In genomic region chr11:20261526-20261925, GRCh38 we compare ENCODE assay signal across 21 cellular contexts.
"Had no signal": no experiment of that assay in that cellular context is flagged by ENCODE, and none has a peak within 500 bp of the region (broad histone marks: within the 10 kb centered on the region; RNA-seq: fewer than 3 reads in every experiment).

No MANE protein-coding gene starts in this region.

- H3K27me3 ChIP-seq: upper lobe of right lung had no signal

- H3K4me3 ChIP-seq: hepatocyte, prostate gland, upper lobe of right lung had no signal

- H3K36me3 ChIP-seq: prostate gland, upper lobe of right lung had no signal

- H3K9me3 ChIP-seq: prostate gland, upper lobe of right lung had no signal

- H3K27ac ChIP-seq: hepatocyte, prostate gland, upper lobe of right lung, VCaP had no signal

- H3K4me1 ChIP-seq: prostate gland, upper lobe of right lung had no signal

- DNase-seq: activated CD4-positive, alpha-beta T cell treated with anti-CD3 and anti-CD28 coated beads, Interleukin-2, amount 10 ng/mL, durations not matched to agents 7 days and 5 days; activated CD8-positive, alpha-beta T cell treated with anti-CD3 and anti-CD28 coated beads, Interleukin-2, amount 10 ng/mL, durations not matched to agents 7 days and 5 days; activated gamma-delta T cell treated with Interleukin-2 at 50 U/mL for 16 hours; activated T-cell treated with anti-CD3 and anti-CD28 coated beads, Interleukin-2, amount 50 U/mL, for 1 hour; anterior cingulate cortex; caudate nucleus; dermis blood vessel endothelial cell; effector CD8-positive, alpha-beta T cell; erythroblast; glutamatergic neuron; left ventricle myocardium superior; mammary epithelial cell; naive thymus-derived CD8-positive, alpha-beta T cell; stimulated activated CD4-positive, alpha-beta T cell treated with anti-CD3 and anti-CD28 coated beads, Interleukin-2, amount 100 ng/mL, for 48 hours; stimulated activated CD8-positive, alpha-beta memory T cell treated with anti-CD3 and anti-CD28 coated beads, Interleukin-4, amount 100 ng/mL, for 48 hours; stimulated activated naive B cell treated with anti-CD40 and anti-IgM and Interleukin-4, amounts not matched to agents 10 μg/mL and 1 μg/mL and 100 μg/mL, for 72 hours; upper lobe of right lung had no signal

- ATAC-seq: activated CD4-positive, CD25-positive, alpha-beta regulatory T cell treated with anti-CD3 and anti-CD28 coated beads, Interleukin-2, amount 50 U/mL, for 24 hours; activated CD8-positive, alpha-beta T cell treated with anti-CD3 and anti-CD28 coated beads, Interleukin-2, amount 10 ng/mL, durations not matched to agents 7 days and 5 days; left ventricle myocardium superior; naive thymus-derived CD8-positive, alpha-beta T cell; stimulated activated naive B cell treated with anti-CD40 and anti-IgM and Interleukin-4, amounts not matched to agents 10 μg/mL and 1 μg/mL and 100 μg/mL, for 72 hours; upper lobe of right lung had no signal
